ENCODE assay signal across 27 cellular contexts in genomic region chr9:37174247-37174646, GRCh38. TPM values are rescaled to one million over a fixed set of nuclear protein-coding genes. Genes with fewer than 3 reads are reported as not detected.
DNase-seq lines count a peak whose midpoint lies in the region; ATAC-seq, FAIRE-seq and TF ChIP-seq lines count a peak whose summit lies in the region.
"Had no signal": no experiment of that assay in that cellular context is flagged by ENCODE, and none has a peak within 500 bp of the region (broad histone marks: within the 10 kb centered on the region; RNA-seq: fewer than 3 reads in every experiment).

No MANE protein-coding gene starts in this region.

- no peak overlapping the region for H2AFZ ChIP-seq in astrocyte (ENCODE audit: low read depth, low read length)
- H2AFZ ChIP-seq: neural progenitor cell had no signal

- no peak overlapping the region for H3K27ac Mint-ChIP-seq in astrocyte (ENCODE audit: unreplicated experiment)
- H3K27ac Mint-ChIP-seq: activated T-helper 17 cell treated with anti-CD3 and anti-CD28 coated beads, Interleukin-2, amount 50 U/mL, for 72 hours; neural progenitor cell; T-cell had no signal

- H3K9me3 ChIP-seq in astrocyte (ENCODE audit: insufficient read depth, low read depth, low read length), result no peaks in the 10 kb centered on the region
- H3K9me3 ChIP-seq: esophagus muscularis mucosa, left ventricle myocardium inferior, psoas muscle had no signal

- H4K20me1 ChIP-seq in astrocyte (ENCODE audit: insufficient read depth, low read length), result peaks cover 10% of the 10 kb centered on the region

- H3K4me1 Mint-ChIP-seq in astrocyte (ENCODE audit: low read depth, unreplicated experiment), result peaks cover 2% of the 10 kb centered on the region
- H3K4me1 Mint-ChIP-seq: activated T-helper 17 cell treated with anti-CD3 and anti-CD28 coated beads, Interleukin-2, amount 50 U/mL, for 72 hours; neural progenitor cell had no signal

- H3K4me2 ChIP-seq in astrocyte (ENCODE audit: low read length), result peak overlapping the region; percentile 48
- H3K4me2 ChIP-seq: neural progenitor cell had no signal

- H3K27me3 Mint-ChIP-seq in astrocyte (ENCODE audit: low read depth, unreplicated experiment), result no peaks in the 10 kb centered on the region
- H3K27me3 Mint-ChIP-seq: activated T-helper 17 cell treated with anti-CD3 and anti-CD28 coated beads, Interleukin-2, amount 50 U/mL, for 72 hours; T-cell had no signal

- no peak overlapping the region for H3K27ac ChIP-seq in astrocyte (ENCODE audit: low read depth, low read length)
- H3K27ac ChIP-seq: esophagus muscularis mucosa, left ventricle myocardium inferior, neural progenitor cell, psoas muscle had no signal

- no peak overlapping the region for H3K4me3 Mint-ChIP-seq in astrocyte (ENCODE audit: unreplicated experiment)
- H3K4me3 Mint-ChIP-seq: activated T-helper 17 cell treated with anti-CD3 and anti-CD28 coated beads, Interleukin-2, amount 50 U/mL, for 72 hours; neural progenitor cell; T-cell had no signal

- peaks cover 5% of the 10 kb centered on the region for H3K4me1 ChIP-seq in astrocyte (ENCODE audit: insufficient read depth, low read length)
- H3K4me1 ChIP-seq: esophagus muscularis mucosa, psoas muscle had no signal

- H3K4me3 ChIP-seq in astrocyte (ENCODE audit: insufficient read depth, low read depth, low read length) (no peak overlapping the region), fibroblast of villous mesenchyme (ENCODE audit: low read depth, low read length) (no peak overlapping the region)
- H3K4me3 ChIP-seq: esophagus muscularis mucosa, K562, left ventricle myocardium inferior, neural progenitor cell, psoas muscle had no signal

- FAIRE-seq in astrocyte (lab: Jason Lieb, UNC) (no peak), urothelium cell line (lab: Jason Lieb, UNC) (no peak)
- FAIRE-seq: GM12891, K562, small intestine had no signal

- DNase-seq in ELR (ENCODE audit: low read depth) (peak; percentile 33), astrocyte (ENCODE audit: low read depth) (peak; percentile 57), fibroblast of villous mesenchyme (ENCODE audit: low read depth) (peak; percentile 51), NCI-H146 (lab: John Stamatoyannopoulos, UW) (no peak), cortex of kidney (lab: John Stamatoyannopoulos, UW) (no peak), urothelium cell line (ENCODE audit: low spot score) (no peak)
- DNase-seq: activated CD4-positive, alpha-beta T cell treated with anti-CD3 and anti-CD28 coated beads for 48 hours; central memory CD4-positive, alpha-beta T cell; DMS 273 treated with DMSO at 0.1 percent for 48 hours; effector CD4-positive, alpha-beta T cell; head of caudate nucleus; left ventricle myocardium inferior; NCI-H187; NCI-H2227 treated with DMSO at 0.1 percent for 48 hours; NCI-H82; psoas muscle; Right ventricle myocardium superior; small intestine; stimulated activated CD4-positive, alpha-beta T cell treated with anti-CD3 and anti-CD28 coated beads, Interleukin-4, amount 100 ng/mL, for 1 hour; stimulated activated naive CD8-positive, alpha-beta T cell treated with anti-CD3 and anti-CD28 coated beads, Interleukin-15, Interleukin-2, amounts not matched to agents 100 U/mL and 50 U/mL, for 24 hours; T-cell had no signal

- H3K36me3 Mint-ChIP-seq in astrocyte (ENCODE audit: low read depth, unreplicated experiment), result peaks cover 6% of the 10 kb centered on the region

- TF ChIP-seq CTCF in astrocyte (IDR thresholded peaks at IDR 0.05; ENCODE audit: insufficient read depth, low read depth, low read length), result no peak
- no peak for TF ChIP-seq CTCF in fibroblast of villous mesenchyme (IDR thresholded peaks at IDR 0.05; ENCODE audit: insufficient read depth, low read depth, low read length)

- peaks cover 20% of the 10 kb centered on the region for H3K79me2 ChIP-seq in astrocyte (ENCODE audit: insufficient read depth, low read length)

- no peaks in the 10 kb centered on the region for H3K9me3 Mint-ChIP-seq in astrocyte (ENCODE audit: unreplicated experiment)
- H3K9me3 Mint-ChIP-seq: activated T-helper 17 cell treated with anti-CD3 and anti-CD28 coated beads, Interleukin-2, amount 50 U/mL, for 72 hours; neural progenitor cell had no signal

- no peaks in the 10 kb centered on the region for H3K27me3 ChIP-seq in astrocyte (ENCODE audit: insufficient read depth, low read length)
- H3K27me3 ChIP-seq: esophagus muscularis mucosa, neural progenitor cell had no signal

- ATAC-seq in activated CD4-positive, CD25-positive, alpha-beta regulatory T cell treated with anti-CD3 and anti-CD28 coated beads, Interleukin-2, amount 50 U/mL, for 24 hours, result no peak
- ATAC-seq: activated T-helper 17 cell treated with anti-CD3 and anti-CD28 coated beads, Interleukin-2, amount 50 U/mL, for 72 hours; K562; psoas muscle; stimulated activated naive CD8-positive, alpha-beta T cell treated with anti-CD3 and anti-CD28 coated beads, Interleukin-15, Interleukin-2, amounts not matched to agents 100 U/mL and 50 U/mL, for 24 hours; T-cell had no signal

- no peak overlapping the region for H3K9ac ChIP-seq in astrocyte (ENCODE audit: low read length)
- H3K9ac ChIP-seq: neural progenitor cell had no signal

- H3K36me3 ChIP-seq in astrocyte (ENCODE audit: insufficient read depth, low read length), result no peaks in the 10 kb centered on the region
- H3K36me3 ChIP-seq: esophagus muscularis mucosa, left ventricle myocardium inferior, neural progenitor cell had no signal

RNA-seq across cellular contexts. Expression of gene ZCCHC7, which starts 53.9 kb away (rescaled TPM):
- 21.7 and 25.4 TPM in 2 replicates for total RNA-seq in astrocyte
- 16.1 and 25.0 TPM in 2 replicates for total RNA-seq in fibroblast of villous mesenchyme

Comparison
In these comparisons a context has a peak if more than half of its experiments do, and no peak if none do; other contexts are left out.
1. DNase-seq: peak in ELR (single experiment), astrocyte (single experiment) and fibroblast of villous mesenchyme (single experiment); none in NCI-H146 (single experiment), cortex of kidney (single experiment) and urothelium cell line (single experiment).